27 cellular contexts compared by ENCODE assay signal in genomic region chr9:131160416-131161112, GRCh38.
"Had no signal": no experiment of that assay in that cellular context is flagged by ENCODE, and none has a peak within 500 bp of the region (broad histone marks: within the 10 kb centered on the region; RNA-seq: fewer than 3 reads in every experiment).

No MANE protein-coding gene starts in this region.

- H3K27ac Mint-ChIP-seq: activated CD4-positive, alpha-beta memory T cell treated with anti-CD3 and anti-CD28 coated beads for 36 hours; activated CD4-positive, alpha-beta T cell treated with anti-CD3 and anti-CD28 coated beads, Interleukin-2, amount 10 ng/mL, durations not matched to agents 24 days and 14 days; activated T-helper 17 cell treated with anti-CD3 and anti-CD28 coated beads, Interleukin-2, amount 50 U/mL, for 72 hours; naive B cell; nephron progenitor cell; stimulated activated memory B cell treated with anti-CD40 and anti-IgM and Interleukin-4, amounts not matched to agents 10 μg/mL and 1 μg/mL and 100 μg/mL, for 72 hours; T-helper 17 cell had no signal

- H3K9me3 Mint-ChIP-seq: activated CD4-positive, alpha-beta memory T cell treated with anti-CD3 and anti-CD28 coated beads for 36 hours; activated CD4-positive, alpha-beta T cell treated with anti-CD3 and anti-CD28 coated beads, Interleukin-2, amount 10 ng/mL, durations not matched to agents 24 days and 14 days; activated T-helper 17 cell treated with anti-CD3 and anti-CD28 coated beads, Interleukin-2, amount 50 U/mL, for 72 hours; naive B cell; nephron progenitor cell; stimulated activated memory B cell treated with anti-CD40 and anti-IgM and Interleukin-4, amounts not matched to agents 10 μg/mL and 1 μg/mL and 100 μg/mL, for 72 hours; stimulated activated naive CD8-positive, alpha-beta T cell treated with anti-CD3 and anti-CD28 coated beads, Interleukin-15, amount 100 ng/mL, for 72 hours had no signal

- H3K9me3 ChIP-seq: breast epithelium, esophagus muscularis mucosa, neutrophil, right lobe of liver, upper lobe of left lung, vagina had no signal

- H3K27me3 ChIP-seq: breast epithelium, esophagus muscularis mucosa, foreskin keratinocyte, neutrophil, right lobe of liver, upper lobe of left lung, vagina had no signal

- H3K36me3 ChIP-seq: breast epithelium had no signal

- ATAC-seq: activated T-helper 17 cell treated with anti-CD3 and anti-CD28 coated beads, Interleukin-2, amount 50 U/mL, for 72 hours; foreskin keratinocyte; left cardiac atrium; left ventricle myocardium superior; right lobe of liver; stimulated activated memory B cell treated with anti-CD40 and anti-IgM and Interleukin-4, amounts not matched to agents 10 μg/mL and 1 μg/mL and 100 μg/mL, for 72 hours; stimulated activated naive CD8-positive, alpha-beta T cell treated with anti-CD3 and anti-CD28 coated beads, Interleukin-15, amount 100 ng/mL, for 72 hours; T-helper 17 cell had no signal

- DNase-seq: activated CD4-positive, alpha-beta memory T cell treated with anti-CD3 and anti-CD28 coated beads for 36 hours; activated CD4-positive, alpha-beta T cell treated with anti-CD3 and anti-CD28 coated beads, Interleukin-2, amount 10 ng/mL, durations not matched to agents 24 days and 14 days; activated CD4-positive, CD25-positive, alpha-beta regulatory T cell treated with anti-CD3 and anti-CD28 coated beads, Interleukin-2, amount 50 U/mL, for 72 hours; activated CD8-positive, alpha-beta memory T cell treated with anti-CD3 and anti-CD28 coated beads, Interleukin-2, amount 50 U/mL, for 4 hours; activated gamma-delta T cell treated with Interleukin-2 at 50 U/mL for 16 hours; activated naive CD4-positive, alpha-beta T cell treated with anti-CD3 and anti-CD28 coated beads, Interleukin-2, amount 50 U/mL, for 16 hours; activated T-cell treated with anti-CD3 and anti-CD28 coated beads, Interleukin-2, amount 50 U/mL, for 1 hour; amniotic stem cell; central memory CD4-positive, alpha-beta T cell; foreskin keratinocyte; left cardiac atrium; left ventricle myocardium superior; naive B cell; nephron progenitor cell; right lobe of liver; stimulated activated CD4-positive, alpha-beta T cell treated with anti-CD3 and anti-CD28 coated beads, Interleukin-4, amount 100 ng/mL, for 1 hour; stimulated activated naive CD8-positive, alpha-beta T cell treated with anti-CD3 and anti-CD28 coated beads, Interleukin-15, amount 100 ng/mL, for 72 hours; substantia nigra; T-helper 17 cell; T1000; upper lobe of left lung had no signal

- H3K4me3 ChIP-seq: breast epithelium, esophagus muscularis mucosa, right lobe of liver, upper lobe of left lung, vagina had no signal

- H3K4me3 Mint-ChIP-seq: activated CD4-positive, alpha-beta memory T cell treated with anti-CD3 and anti-CD28 coated beads for 36 hours; activated CD4-positive, alpha-beta T cell treated with anti-CD3 and anti-CD28 coated beads, Interleukin-2, amount 10 ng/mL, durations not matched to agents 24 days and 14 days; activated T-helper 17 cell treated with anti-CD3 and anti-CD28 coated beads, Interleukin-2, amount 50 U/mL, for 72 hours; naive B cell; nephron progenitor cell; stimulated activated memory B cell treated with anti-CD40 and anti-IgM and Interleukin-4, amounts not matched to agents 10 μg/mL and 1 μg/mL and 100 μg/mL, for 72 hours; stimulated activated naive CD8-positive, alpha-beta T cell treated with anti-CD3 and anti-CD28 coated beads, Interleukin-15, amount 100 ng/mL, for 72 hours; T-helper 17 cell had no signal

- H3K4me1 Mint-ChIP-seq: activated T-helper 17 cell treated with anti-CD3 and anti-CD28 coated beads, Interleukin-2, amount 50 U/mL, for 72 hours; nephron progenitor cell; stimulated activated naive CD8-positive, alpha-beta T cell treated with anti-CD3 and anti-CD28 coated beads, Interleukin-15, amount 100 ng/mL, for 72 hours had no signal

- H3K27ac ChIP-seq: breast epithelium, esophagus muscularis mucosa, foreskin keratinocyte, neutrophil, right lobe of liver, upper lobe of left lung, vagina had no signal

- H3K4me1 ChIP-seq: breast epithelium, esophagus muscularis mucosa, foreskin keratinocyte, right lobe of liver, upper lobe of left lung, vagina had no signal

- H3K27me3 Mint-ChIP-seq: activated CD4-positive, alpha-beta memory T cell treated with anti-CD3 and anti-CD28 coated beads for 36 hours; activated CD4-positive, alpha-beta T cell treated with anti-CD3 and anti-CD28 coated beads, Interleukin-2, amount 10 ng/mL, durations not matched to agents 24 days and 14 days; activated T-helper 17 cell treated with anti-CD3 and anti-CD28 coated beads, Interleukin-2, amount 50 U/mL, for 72 hours; naive B cell; stimulated activated memory B cell treated with anti-CD40 and anti-IgM and Interleukin-4, amounts not matched to agents 10 μg/mL and 1 μg/mL and 100 μg/mL, for 72 hours; stimulated activated naive CD8-positive, alpha-beta T cell treated with anti-CD3 and anti-CD28 coated beads, Interleukin-15, amount 100 ng/mL, for 72 hours; T-helper 17 cell had no signal
